ENCODE assay signal across 10 cellular contexts in the genomic region with DNA sequence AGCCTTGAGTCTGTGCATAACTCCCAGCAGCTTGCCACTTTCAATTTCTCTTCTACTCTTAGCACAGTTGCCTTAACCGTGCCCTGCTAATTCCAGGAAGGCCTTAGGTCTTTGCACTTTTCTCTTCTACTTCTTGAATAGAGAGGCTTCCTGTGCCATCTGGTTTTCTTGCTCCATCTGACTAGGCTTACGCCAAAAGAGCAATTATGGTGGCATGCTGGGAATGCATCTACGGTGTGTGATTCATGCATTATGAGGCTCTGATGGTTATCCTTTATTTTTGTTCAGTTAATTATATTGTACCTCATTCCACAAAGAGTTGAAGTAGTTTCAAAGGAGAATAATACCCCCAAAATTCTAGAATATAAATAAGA. TPM values are rescaled to one million over a fixed set of nuclear protein-coding genes. Genes with fewer than 3 reads are reported as not detected.
DNase-seq lines count a peak whose midpoint lies in the region; ATAC-seq and TF ChIP-seq lines count a peak whose summit lies in the region.
"Had no signal": no experiment of that assay in that cellular context is flagged by ENCODE, and none has a peak within 500 bp of the region (broad histone marks: within the 10 kb centered on the region; RNA-seq: fewer than 3 reads in every experiment).

No MANE protein-coding gene starts in this region.

- peaks cover 16 to 34% of the 10 kb centered on the region in 2 donors for H3K4me1 Mint-ChIP-seq in natural killer cell treated with Interleukin-12 subunit alpha and Interleukin-12 subunit beta and Interleukin-15 and Interleukin-18, amount 100 ng/mL, for 72 hours (ENCODE audit: low read depth in 2 of 2)

- no peak overlapping the region for H3K4me3 ChIP-seq in brain microvascular endothelial cell (ENCODE audit: low read depth, low read length)
- H3K4me3 ChIP-seq: transverse colon had no signal

- ATAC-seq in natural killer cell treated with Interleukin-12 subunit alpha and Interleukin-12 subunit beta and Interleukin-15 and Interleukin-18, amount 100 ng/mL, for 72 hours: peak; percentile 84 to 89
- ATAC-seq in HG02623 (IDR thresholded peaks at IDR 0.05; ENCODE audit: unreplicated experiment) (no peak), HG03469 (IDR thresholded peaks at IDR 0.05; ENCODE audit: unreplicated experiment) (no peak)

- H3K9me3 ChIP-seq in KOPT-K1 (ENCODE audit: insufficient read depth, low read length, poor library complexity, severe bottlenecking): no peaks in the 10 kb centered on the region
- H3K9me3 ChIP-seq: transverse colon had no signal

- DNase-seq in ELR (ENCODE audit: low read depth) (peak; percentile 86), brain microvascular endothelial cell (peak; percentile 56), NCI-H2081 treated with DMSO at 0.1 percent for 48 hours (lab: John Stamatoyannopoulos, UW) (no peak)
- DNase-seq in natural killer cell treated with Interleukin-12 subunit alpha and Interleukin-12 subunit beta and Interleukin-15 and Interleukin-18, amount 100 ng/mL, for 72 hours (ENCODE audit: low spot score): no peak
- DNase-seq in stimulated activated CD4-positive, alpha-beta T cell treated with anti-CD3 and anti-CD28 coated beads, Interleukin-12 subunit alpha, Interleukin-12 subunit beta, amount 100 ng/mL, for 4 hours: no peak
- DNase-seq: transverse colon had no signal

- H3K27me3 Mint-ChIP-seq in natural killer cell treated with Interleukin-12 subunit alpha and Interleukin-12 subunit beta and Interleukin-15 and Interleukin-18, amount 100 ng/mL, for 72 hours: no peaks in the 10 kb centered on the region
- H3K27me3 Mint-ChIP-seq: IgD-negative memory B cell had no signal

- no peak for TF ChIP-seq CTCF in brain microvascular endothelial cell (IDR thresholded peaks at IDR 0.05; ENCODE audit: low read depth, low read length, missing control alignments)

- peaks cover 10% of the 10 kb centered on the region for H3K36me3 Mint-ChIP-seq in natural killer cell treated with Interleukin-12 subunit alpha and Interleukin-12 subunit beta and Interleukin-15 and Interleukin-18, amount 100 ng/mL, for 72 hours

- H3K27me3 ChIP-seq in brain microvascular endothelial cell (replicated peaks): no peaks in the 10 kb centered on the region
- H3K27me3 ChIP-seq: transverse colon had no signal

- no peaks in the 10 kb centered on the region for H3K9me3 Mint-ChIP-seq in natural killer cell treated with Interleukin-12 subunit alpha and Interleukin-12 subunit beta and Interleukin-15 and Interleukin-18, amount 100 ng/mL, for 72 hours
- H3K9me3 Mint-ChIP-seq: IgD-negative memory B cell had no signal

- in situ Hi-C loops in brain microvascular endothelial cell (cut with HindIII; ENCODE audit: low pct_ligation_motif_present, low sequenced_read_pairs): no loop called here

- H3K4me3 Mint-ChIP-seq in natural killer cell treated with Interleukin-12 subunit alpha and Interleukin-12 subunit beta and Interleukin-15 and Interleukin-18, amount 100 ng/mL, for 72 hours: no peak overlapping the region
- H3K4me3 Mint-ChIP-seq: IgD-negative memory B cell had no signal

- H3K27ac Mint-ChIP-seq in natural killer cell treated with Interleukin-12 subunit alpha and Interleukin-12 subunit beta and Interleukin-15 and Interleukin-18, amount 100 ng/mL, for 72 hours: no peak overlapping the region
- H3K27ac Mint-ChIP-seq: IgD-negative memory B cell had no signal

- H3K27ac ChIP-seq in KOPT-K1 (ENCODE audit: low read depth, low read length, poor library complexity, severe bottlenecking) (peak overlapping the region; percentile 51), brain microvascular endothelial cell (no peak overlapping the region)

- H3K36me3 ChIP-seq in KOPT-K1 (ENCODE audit: insufficient read depth, low read length): peaks cover 23% of the 10 kb centered on the region
- H3K36me3 ChIP-seq in brain microvascular endothelial cell (replicated peaks): no peaks in the 10 kb centered on the region
- H3K36me3 ChIP-seq: transverse colon had no signal

RNA-seq across cellular contexts. Expression of a gene that starts 29.4 kb away (rescaled TPM):
- 1 to 10 TPM; 8.1 to 8.8 TPM for total RNA-seq in natural killer cell treated with Interleukin-12 subunit alpha and Interleukin-12 subunit beta and Interleukin-15 and Interleukin-18, amount 100 ng/mL, for 72 hours

Comparison
In these comparisons a context has a peak if more than half of its experiments do, and no peak if none do; other contexts are left out.
1. DNase-seq: peak in ELR (single experiment) and brain microvascular endothelial cell (single experiment); none in natural killer cell treated with Interleukin-12 subunit alpha and Interleukin-12 subunit beta and Interleukin-15 and Interleukin-18, amount 100 ng/mL, for 72 hours (single experiment), NCI-H2081 treated with DMSO at 0.1 percent for 48 hours (single experiment) and stimulated activated CD4-positive, alpha-beta T cell treated with anti-CD3 and anti-CD28 coated beads, Interleukin-12 subunit alpha, Interleukin-12 subunit beta, amount 100 ng/mL, for 4 hours (single experiment).
2. ATAC-seq: peak in natural killer cell treated with Interleukin-12 subunit alpha and Interleukin-12 subunit beta and Interleukin-15 and Interleukin-18, amount 100 ng/mL, for 72 hours (2 of 2); none in HG02623 (single experiment) and HG03469 (single experiment).